In genomic region chr3:179896507-179896906, GRCh38 we compare ENCODE assay signal across 34 cellular contexts.
A peak's percentile ranks its signal among the peaks of the same experiment; 100 is the strongest.
DNase-seq lines count a peak whose midpoint lies in the region; ATAC-seq, FAIRE-seq and TF ChIP-seq lines count a peak whose summit lies in the region.
"Had no signal": no experiment of that assay in that cellular context is flagged by ENCODE, and none has a peak within 500 bp of the region (broad histone marks: within the 10 kb centered on the region; RNA-seq: fewer than 3 reads in every experiment).

No MANE protein-coding gene starts in this region.

- TF ChIP-seq CTCF in body of pancreas (IDR thresholded peaks at IDR 0.05), result no peak
- no peak for TF ChIP-seq CTCF in neural cell (IDR thresholded peaks at IDR 0.05; ENCODE audit: poor library complexity, severe bottlenecking)
- no peak for TF ChIP-seq CTCF in pancreas (IDR thresholded peaks at IDR 0.05)

- no peak overlapping the region for H3K4me2 ChIP-seq in neural cell (ENCODE audit: low read length)
- H3K4me2 ChIP-seq: A549; BLaER1; BLaER1 treated with 17β-estradiol and CSF1 and Interleukin-3, amounts not matched to agents 10 nM and 100 nM had no signal

- H3K36me3 ChIP-seq in SK-N-MC (ENCODE audit: insufficient read depth, low read length) (no peaks in the 10 kb centered on the region), body of pancreas (replicated peaks in 1 of 2; ENCODE audit: insufficient read depth in 1 of 2, low read depth in 2 of 2) (no peaks in the 10 kb centered on the region), neural cell (ENCODE audit: insufficient read depth, low read length) (no peaks in the 10 kb centered on the region), pancreas (no peaks in the 10 kb centered on the region)
- H3K36me3 ChIP-seq: BE2C; BLaER1; BLaER1 treated with 17β-estradiol and CSF1 and Interleukin-3, amounts not matched to agents 10 nM and 100 nM had no signal

- TF ChIP-seq RAD21 in neural cell (conservative IDR thresholded peaks at IDR 0.05), result no peak

- no peak overlapping the region for H3K4me3 ChIP-seq in SK-N-MC
- no peak overlapping the region for H3K4me3 ChIP-seq in body of pancreas
- H3K4me3 ChIP-seq in neural cell (ENCODE audit: low read length), result no peak overlapping the region
- no peak overlapping the region for H3K4me3 ChIP-seq in pancreas
- H3K4me3 ChIP-seq: A549; BLaER1; BLaER1 treated with 17β-estradiol and CSF1 and Interleukin-3, amounts not matched to agents 10 nM and 100 nM had no signal

- no peak for TF ChIP-seq POLR2A in body of pancreas (IDR thresholded peaks at IDR 0.05)

- TF ChIP-seq EP300 in neural cell (conservative IDR thresholded peaks at IDR 0.05; ENCODE audit: poor library complexity, severe bottlenecking), result no peak

- 22 to 33% methylated on average over 2 of the region's 2 CpGs for WGBS in body of pancreas, 2 donors
- WGBS in pancreas, 2 donors, result 29 to 37% methylated on average over 2 of the region's 2 CpGs

- H3K27me3 ChIP-seq in body of pancreas (no peaks in the 10 kb centered on the region), neural cell (ENCODE audit: insufficient read depth, low read depth, low read length) (no peaks in the 10 kb centered on the region), pancreas (no peaks in the 10 kb centered on the region)
- H3K27me3 ChIP-seq: BE2C; BLaER1; BLaER1 treated with 17β-estradiol and CSF1 and Interleukin-3, amounts not matched to agents 10 nM and 100 nM had no signal

- H3K9me3 ChIP-seq in SK-N-MC (ENCODE audit: low read depth, low read length), result no peaks in the 10 kb centered on the region
- no peaks in the 10 kb centered on the region for H3K9me3 ChIP-seq in body of pancreas
- H3K9me3 ChIP-seq in neural cell (ENCODE audit: low read length), result no peaks in the 10 kb centered on the region
- H3K9me3 ChIP-seq in pancreas, result peaks cover 0 to 3% (median 0%) of the 10 kb centered on the region in 4 donors
- H3K9me3 ChIP-seq: A549; BE2C; BLaER1; BLaER1 treated with 17β-estradiol and CSF1 and Interleukin-3, amounts not matched to agents 10 nM and 100 nM; Caco-2 had no signal

- H3K9me2 ChIP-seq in neural cell (ENCODE audit: insufficient read depth, low read length), result no peaks in the 10 kb centered on the region

- DNase-seq in SK-N-MC (ENCODE audit: low read depth, low spot score) (no peak), body of pancreas (no peak), pancreas (no peak), NCI-H345 treated with DMSO at 0.1 percent for 48 hours (lab: John Stamatoyannopoulos, UW; ENCODE audit: unreplicated experiment) (no peak), mucosa of gallbladder (ENCODE audit: low spot score) (no peak), amniotic stem cell (lab: John Stamatoyannopoulos, UW) (no peak)
- DNase-seq: 8988T; ACHN; AML-193; BE2C; C1 segment of cervical spinal cord; Caco-2; Calu3; CD4-positive, alpha-beta memory T cell; CD4-positive, alpha-beta T cell; CD4-positive, CD25-positive, alpha-beta regulatory T cell; CD8-positive, alpha-beta memory T cell; CD8-positive, alpha-beta T cell; COR-L47; DMS 273 treated with DMSO at 0.1 percent for 48 hours; DMS153; DMS53; DMS79; DMS79 treated with DMSO at 0.1 percent for 48 hours; DND-41; EL had no signal

- ATAC-seq in body of pancreas (peak; percentile 27), pancreas (peak in 3 of 4 donors; percentile 59 to 61 (median 60)), GM18511 (IDR thresholded peaks at IDR 0.05; ENCODE audit: unreplicated experiment) (no peak)
- ATAC-seq: A549; CD8-positive, alpha-beta T cell had no signal

- intact Hi-C loops in body of pancreas (cut with DNase I), result no loop called here
- intact Hi-C loops in pancreas (cut with DNase I), result no loop called here

- H4K20me1 ChIP-seq in neural cell (ENCODE audit: insufficient read depth), result no peaks in the 10 kb centered on the region
- H4K20me1 ChIP-seq: BLaER1; BLaER1 treated with 17β-estradiol and CSF1 and Interleukin-3, amounts not matched to agents 10 nM and 100 nM had no signal

- no peaks in the 10 kb centered on the region for H3K79me2 ChIP-seq in neural cell (replicated peaks; ENCODE audit: insufficient read depth, low read length)

- H3F3A ChIP-seq in neural cell (ENCODE audit: insufficient read depth, low read length, poor library complexity, severe bottlenecking), result no peaks in the 10 kb centered on the region

- no peak overlapping the region for H3K9ac ChIP-seq in SK-N-MC (ENCODE audit: insufficient read length)
- H3K9ac ChIP-seq in neural cell (ENCODE audit: low read length), result no peak overlapping the region
- H3K9ac ChIP-seq: BLaER1; BLaER1 treated with 17β-estradiol and CSF1 and Interleukin-3, amounts not matched to agents 10 nM and 100 nM had no signal

- FAIRE-seq in pancreas (lab: Jason Lieb, UNC), result no peak
- FAIRE-seq: A204.1, A549 had no signal

- H2AFZ ChIP-seq in neural cell (ENCODE audit: low read depth, low read length), result no peak overlapping the region

- H3K27ac ChIP-seq in SK-N-MC, result peak overlapping the region; percentile 94; the same call in 1 of the 2 replicates
- no peak overlapping the region for H3K27ac ChIP-seq in body of pancreas
- peak overlapping the region; percentile 61 for H3K27ac ChIP-seq in neural cell (ENCODE audit: low read length)
- H3K27ac ChIP-seq in pancreas, result no peak overlapping the region
- H3K27ac ChIP-seq: 22Rv1; A549; BLaER1; BLaER1 treated with 17β-estradiol and CSF1 and Interleukin-3, amounts not matched to agents 10 nM and 100 nM; C4-2B had no signal

- H3K4me1 ChIP-seq in body of pancreas (peaks cover 8% of the 10 kb centered on the region), pancreas (peaks cover 0 to 28% (median 13%) of the 10 kb centered on the region in 3 donors)
- H3K4me1 ChIP-seq: A549, BLaER1 had no signal

TF ChIP-seq in neural cell, 6 proteins besides CTCF, POLR2A, EP300 and RAD21:
- TF ChIP-seq TAF1 (IDR thresholded peaks at IDR 0.05; ENCODE audit: low read depth) (no peak), POLR2AphosphoS5 (IDR thresholded peaks at IDR 0.05) (no peak), SMC3 (conservative IDR thresholded peaks at IDR 0.05; ENCODE audit: poor library complexity) (no peak)

Comparison
In these comparisons a context has a peak if more than half of its experiments do, and no peak if none do; other contexts are left out.
1. H3K27ac ChIP-seq: peak in SK-N-MC (single experiment) and neural cell (single experiment); none in body of pancreas (0 of 4) and pancreas (0 of 4).